27 cellular contexts compared by ENCODE assay signal in the genomic region with DNA sequence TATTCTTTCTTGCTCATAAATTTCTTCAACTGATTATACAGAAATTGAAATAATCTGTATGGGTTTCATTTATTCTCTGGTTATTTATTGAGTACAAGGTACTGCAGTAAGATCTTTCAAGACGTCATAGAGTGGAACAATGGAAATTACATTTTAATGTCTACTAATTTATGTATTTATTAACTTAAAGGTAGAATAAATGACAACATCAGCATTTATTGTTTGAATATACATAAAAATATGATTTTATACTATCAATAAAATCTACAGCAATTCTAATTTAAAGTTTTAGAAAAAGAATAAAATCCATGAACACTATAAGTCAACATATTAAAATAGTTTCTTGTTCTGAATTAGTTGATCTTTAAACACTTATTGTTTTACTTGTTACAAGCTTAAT.
"Had no signal": no experiment of that assay in that cellular context is flagged by ENCODE, and none has a peak within 500 bp of the region (broad histone marks: within the 10 kb centered on the region; RNA-seq: fewer than 3 reads in every experiment).

No MANE protein-coding gene starts in this region.

- H3K4me3 Mint-ChIP-seq: activated B cell treated with CpG ODN at 0.5 μM for 24 hours; activated CD8-positive, alpha-beta memory T cell treated with anti-CD3 and anti-CD28 coated beads, Interleukin-2, amount 10 ng/mL, durations not matched to agents 7 days and 5 days; activated CD8-positive, alpha-beta T cell treated with anti-CD3 and anti-CD28 coated beads, Interleukin-2, amount 10 ng/mL, durations not matched to agents 7 days and 5 days; activated naive CD4-positive, alpha-beta T cell treated with anti-CD3 and anti-CD28 coated beads, Interleukin-2, amount 50 U/mL, for 24 hours; activated naive CD8-positive, alpha-beta T cell treated with anti-CD3 and anti-CD28 coated beads, Interleukin-2, amount 50 U/mL, for 24 hours; dendritic cell treated with granulocyte-macrophage colony-stimulating factor and Interleukin-4, amounts not matched to agents 40 ng/mL and 50 ng/mL, for 4 days; nephron; T-cell; T-helper 2 cell treated with Interferon-gamma antibody and Interleukin-4, amounts not matched to agents 5 μg/mL and 100 μg/mL, for 36 hours had no signal

- H3K27me3 ChIP-seq: gastroesophageal sphincter, left lung, spleen, suprapubic skin, tibial artery, upper lobe of right lung had no signal

- H2AFZ ChIP-seq: parathyroid adenoma had no signal

- H3K9me3 ChIP-seq: gastroesophageal sphincter, mucosa of descending colon, psoas muscle, suprapubic skin, tibial artery, upper lobe of right lung had no signal

- H3K36me3 ChIP-seq: gastroesophageal sphincter, left lung, spleen, suprapubic skin, tibial artery, upper lobe of right lung had no signal

- H3K27ac ChIP-seq: gastroesophageal sphincter, left lung, parathyroid adenoma, psoas muscle, spleen, suprapubic skin, tibial artery, upper lobe of right lung had no signal

- H3K36me3 Mint-ChIP-seq: activated CD8-positive, alpha-beta memory T cell treated with anti-CD3 and anti-CD28 coated beads, Interleukin-2, amount 10 ng/mL, durations not matched to agents 7 days and 5 days; activated naive CD4-positive, alpha-beta T cell treated with anti-CD3 and anti-CD28 coated beads, Interleukin-2, amount 50 U/mL, for 24 hours; T-cell had no signal

- H3K27me3 Mint-ChIP-seq: activated B cell treated with CpG ODN at 0.5 μM for 24 hours; activated CD8-positive, alpha-beta memory T cell treated with anti-CD3 and anti-CD28 coated beads, Interleukin-2, amount 10 ng/mL, durations not matched to agents 7 days and 5 days; activated naive CD4-positive, alpha-beta T cell treated with anti-CD3 and anti-CD28 coated beads, Interleukin-2, amount 50 U/mL, for 24 hours; activated naive CD8-positive, alpha-beta T cell treated with anti-CD3 and anti-CD28 coated beads, Interleukin-2, amount 50 U/mL, for 24 hours; dendritic cell treated with granulocyte-macrophage colony-stimulating factor and Interleukin-4, amounts not matched to agents 40 ng/mL and 50 ng/mL, for 4 days; T-cell had no signal

- H3K4me3 ChIP-seq: gastroesophageal sphincter, left lung, mucosa of descending colon, psoas muscle, spleen, suprapubic skin, tibial artery, upper lobe of right lung had no signal

- DNase-seq: activated B cell treated with CpG ODN at 0.5 μM for 24 hours; activated CD4-positive, alpha-beta T cell treated with anti-CD3 and anti-CD28 coated beads, Interleukin-2, amount 50 U/mL, for 1 hour; activated CD8-positive, alpha-beta memory T cell treated with anti-CD3 and anti-CD28 coated beads, Interleukin-2, amount 10 ng/mL, durations not matched to agents 7 days and 5 days; activated CD8-positive, alpha-beta T cell treated with anti-CD3 and anti-CD28 coated beads, Interleukin-2, amount 10 ng/mL, durations not matched to agents 7 days and 5 days; activated naive CD8-positive, alpha-beta T cell treated with anti-CD3 and anti-CD28 coated beads, Interleukin-2, amount 50 U/mL, for 24 hours; activated T-cell treated with anti-CD3 and anti-CD28 coated beads, Interleukin-2, amount 50 U/mL, for 48 hours; amygdala; caudate nucleus; effector CD4-positive, alpha-beta T cell; head of caudate nucleus; hippocampal formation; left lung; mucosa of descending colon; psoas muscle; spleen; stimulated activated naive CD4-positive, alpha-beta T cell; T-cell; tibial artery; upper lobe of right lung had no signal

- H3K4me1 ChIP-seq: gastroesophageal sphincter, left lung, parathyroid adenoma, psoas muscle, spleen, suprapubic skin, tibial artery, upper lobe of right lung had no signal

- H3K4me1 Mint-ChIP-seq: activated B cell treated with CpG ODN at 0.5 μM for 24 hours; activated CD8-positive, alpha-beta memory T cell treated with anti-CD3 and anti-CD28 coated beads, Interleukin-2, amount 10 ng/mL, durations not matched to agents 7 days and 5 days; activated naive CD4-positive, alpha-beta T cell treated with anti-CD3 and anti-CD28 coated beads, Interleukin-2, amount 50 U/mL, for 24 hours; activated naive CD8-positive, alpha-beta T cell treated with anti-CD3 and anti-CD28 coated beads, Interleukin-2, amount 50 U/mL, for 24 hours; T-cell had no signal

- H3K9ac ChIP-seq: parathyroid adenoma had no signal

- H3K9me3 Mint-ChIP-seq: activated naive CD8-positive, alpha-beta T cell treated with anti-CD3 and anti-CD28 coated beads, Interleukin-2, amount 50 U/mL, for 24 hours; nephron had no signal

- ATAC-seq: activated CD8-positive, alpha-beta memory T cell treated with anti-CD3 and anti-CD28 coated beads, Interleukin-2, amount 10 ng/mL, durations not matched to agents 7 days and 5 days; activated CD8-positive, alpha-beta T cell treated with anti-CD3 and anti-CD28 coated beads, Interleukin-2, amount 10 ng/mL, durations not matched to agents 7 days and 5 days; activated naive CD8-positive, alpha-beta T cell treated with anti-CD3 and anti-CD28 coated beads, Interleukin-2, amount 50 U/mL, for 24 hours; gastroesophageal sphincter; left lung; mucosa of descending colon; psoas muscle; T-cell; upper lobe of right lung had no signal

- H3K27ac Mint-ChIP-seq: activated B cell treated with CpG ODN at 0.5 μM for 24 hours; activated CD8-positive, alpha-beta memory T cell treated with anti-CD3 and anti-CD28 coated beads, Interleukin-2, amount 10 ng/mL, durations not matched to agents 7 days and 5 days; activated CD8-positive, alpha-beta T cell treated with anti-CD3 and anti-CD28 coated beads, Interleukin-2, amount 10 ng/mL, durations not matched to agents 7 days and 5 days; activated naive CD4-positive, alpha-beta T cell treated with anti-CD3 and anti-CD28 coated beads, Interleukin-2, amount 50 U/mL, for 24 hours; activated naive CD8-positive, alpha-beta T cell treated with anti-CD3 and anti-CD28 coated beads, Interleukin-2, amount 50 U/mL, for 24 hours; activated T-helper 2 cell treated with anti-CD3 and anti-CD28 coated beads, Interferon-gamma antibody, Interleukin-2, Interleukin-4, amounts not matched to agents 10 μg/mL and 5 μg/mL and 100 μg/mL, durations not matched to agents 14 hours and 24 hours and 36 hours; dendritic cell treated with granulocyte-macrophage colony-stimulating factor and Interleukin-4, amounts not matched to agents 40 ng/mL and 50 ng/mL, for 4 days; T-cell; T-helper 2 cell treated with Interferon-gamma antibody and Interleukin-4, amounts not matched to agents 5 μg/mL and 100 μg/mL, for 36 hours had no signal
